ENCODE assay signal across 23 cellular contexts in the genomic region with DNA sequence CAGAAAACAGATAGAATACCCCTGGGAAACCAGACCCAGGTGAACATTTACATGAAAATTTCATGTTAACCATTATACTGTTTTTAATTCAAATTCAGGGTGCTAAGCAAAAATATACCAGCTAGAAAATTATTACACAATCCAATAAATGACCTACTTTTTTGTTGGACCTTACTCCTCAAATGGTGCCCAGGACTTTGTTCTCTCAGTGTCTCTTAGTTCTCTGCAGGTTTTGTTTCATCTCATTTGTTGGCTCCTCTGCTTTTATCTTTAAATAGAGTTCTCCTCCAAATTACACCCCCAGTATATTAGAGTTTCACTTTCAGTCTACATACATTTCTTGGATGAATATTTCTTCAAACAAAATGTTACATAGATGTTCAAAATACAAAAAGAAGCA.
"Had no signal": no experiment of that assay in that cellular context is flagged by ENCODE, and none has a peak within 500 bp of the region (broad histone marks: within the 10 kb centered on the region; RNA-seq: fewer than 3 reads in every experiment).

No MANE protein-coding gene starts in this region.

- H3K27me3 ChIP-seq: brain microvascular endothelial cell, cardiac muscle cell, Peyer's patch, SJSA1 had no signal

- H3K9me3 ChIP-seq: Peyer's patch, SJSA1 had no signal

- ATAC-seq: activated CD8-positive, alpha-beta memory T cell treated with anti-CD3 and anti-CD28 coated beads, Interleukin-2, amount 10 ng/mL, durations not matched to agents 7 days and 5 days; activated T-helper 17 cell treated with anti-CD3 and anti-CD28 coated beads, Interleukin-2, amount 50 U/mL, for 72 hours had no signal

- H3K4me1 ChIP-seq: Peyer's patch, SJSA1 had no signal

- DNase-seq: activated CD4-positive, alpha-beta T cell treated with anti-CD3 and anti-CD28 coated beads for 48 hours; activated CD4-positive, alpha-beta T cell treated with anti-CD3 and anti-CD28 coated beads, Interleukin-2, amount 50 U/mL, for 48 hours; activated CD4-positive, CD25-positive, alpha-beta regulatory T cell treated with anti-CD3 and anti-CD28 coated beads, Interleukin-2, amount 50 U/mL, for 72 hours; activated CD8-positive, alpha-beta memory T cell treated with anti-CD3 and anti-CD28 coated beads, Interleukin-2, amount 10 ng/mL, durations not matched to agents 7 days and 5 days; activated gamma-delta T cell; activated naive CD4-positive, alpha-beta T cell treated with anti-CD3 and anti-CD28 coated beads for 36 hours; activated T-cell treated with anti-CD3 and anti-CD28 coated beads, Interleukin-2, amount 50 U/mL, for 48 hours; amygdala; brain microvascular endothelial cell; Kasumi-1; KBM-7; NCI-H1048; NCI-H146; NCI-H187 treated with DMSO at 0.1 percent for 48 hours; NCI-H2081 treated with DMSO at 0.1 percent for 48 hours; NCI-H446; NCI-H524; Peyer's patch; SHP77 had no signal

- H3K36me3 ChIP-seq: brain microvascular endothelial cell, Peyer's patch, SJSA1 had no signal

- H3K4me3 ChIP-seq: cardiac muscle cell, Peyer's patch, SJSA1 had no signal

- H3K27ac ChIP-seq: brain microvascular endothelial cell, cardiac muscle cell, Peyer's patch, RWPE1, SJSA1 had no signal
